8 cellular contexts compared by ENCODE assay signal in genomic region chr2:237669628-237670351, GRCh38. TPM values are rescaled to one million over a fixed set of nuclear protein-coding genes. Genes with fewer than 3 reads are reported as not detected.
DNase-seq lines count a peak whose midpoint lies in the region; ATAC-seq and TF ChIP-seq lines count a peak whose summit lies in the region.

No MANE protein-coding gene starts in this region.

- no peaks in the 10 kb centered on the region for H3K9me3 ChIP-seq in mucosa of descending colon

- ATAC-seq in GM21447 (IDR thresholded peaks at IDR 0.05; ENCODE audit: unreplicated experiment) = peak; percentile 61
- ATAC-seq in mucosa of descending colon = peak; percentile 84
- no peak for ATAC-seq in GM18858 (IDR thresholded peaks at IDR 0.05; ENCODE audit: unreplicated experiment)

- in situ Hi-C loops in brain microvascular endothelial cell (cut with HindIII; ENCODE audit: low pct_ligation_motif_present, low sequenced_read_pairs) = no loop called here

- no peak overlapping the region for H3K4me3 ChIP-seq in AG09309 (ENCODE audit: control insufficient read depth, low read depth, low read length)
- H3K4me3 ChIP-seq in brain microvascular endothelial cell (ENCODE audit: low read depth, low read length) = no peak overlapping the region
- H3K4me3 ChIP-seq in mucosa of descending colon = no peak overlapping the region

- peaks cover 35% of the 10 kb centered on the region for H3K4me1 ChIP-seq in mucosa of descending colon (ENCODE audit: low read depth)

- DNase-seq in AG09309 (ENCODE audit: low read depth) (peak; percentile 99), NCI-H146 treated with DMSO at 0.1 percent for 48 hours (lab: John Stamatoyannopoulos, UW; ENCODE audit: unreplicated experiment) (peak; percentile 65), brain microvascular endothelial cell (peak; percentile 93), mucosa of descending colon (peak in 2 of 3 donors; percentile 69 to 84), cortex of kidney (lab: John Stamatoyannopoulos, UW) (no peak), activated gamma-delta T cell treated with Interleukin-2 at 50 U/mL for 16 hours (no peak)

- no peaks in the 10 kb centered on the region for H3K36me3 ChIP-seq in brain microvascular endothelial cell (replicated peaks)
- H3K36me3 ChIP-seq in mucosa of descending colon (ENCODE audit: low read depth) = no peaks in the 10 kb centered on the region

- TF ChIP-seq CTCF in AG09309 (IDR thresholded peaks at IDR 0.05; ENCODE audit: control insufficient read depth, insufficient read depth, low read depth, low read length, missing control alignments) (no peak), brain microvascular endothelial cell (IDR thresholded peaks at IDR 0.05; ENCODE audit: low read depth, low read length, missing control alignments) (no peak), mucosa of descending colon (IDR thresholded peaks at IDR 0.05) (no peak)

- H3K27me3 ChIP-seq in brain microvascular endothelial cell (replicated peaks) = no peaks in the 10 kb centered on the region

- intact Hi-C loops in mucosa of descending colon (cut with DNase I, micrococcal nuclease) = loop anchor here in 1 of 2 donors (5.0 kb wide), 1 partner anchor 78 kb away; no protein-coding TSS in a partner anchor

- H3K27ac ChIP-seq in brain microvascular endothelial cell = peak overlapping the region; percentile 84

RNA-seq across cellular contexts. Expression of gene LRRFIP1, which starts 42.4 kb away (rescaled TPM):
- total RNA-seq in mucosa of descending colon = 100 to 1,000 TPM; 114 to 157 (median 120) TPM

Comparison
In these comparisons a context has a peak if more than half of its experiments do, and no peak if none do; other contexts are left out.
1. DNase-seq: peak in AG09309 (single experiment), NCI-H146 treated with DMSO at 0.1 percent for 48 hours (single experiment), brain microvascular endothelial cell (single experiment) and mucosa of descending colon (2 of 3); none in cortex of kidney (single experiment) and activated gamma-delta T cell treated with Interleukin-2 at 50 U/mL for 16 hours (single experiment).